In genomic region chr14:70972107-70972976, GRCh38 we compare ENCODE assay signal across 8 cellular contexts.
A peak's percentile ranks its signal among the peaks of the same experiment; 100 is the strongest.
DNase-seq lines count a peak whose midpoint lies in the region; ATAC-seq and TF ChIP-seq lines count a peak whose summit lies in the region.

No MANE protein-coding gene starts in this region.

- DNase-seq in EL = peak; percentile 80
- peak; percentile 74 for DNase-seq in LoVo (ENCODE audit: low spot score)
- peak; percentile 72 for DNase-seq in RPMI7951 (ENCODE audit: low read depth)
- peak; percentile 68 for DNase-seq in activated T-helper 1 cell treated with Interleukin-2 at 50 U/mL for 16 hours (ENCODE audit: low read depth)
- peak; percentile 94 for DNase-seq in fibroblast of pulmonary artery (ENCODE audit: low read depth)
- DNase-seq in neural progenitor cell (ENCODE audit: low spot score) = peak; percentile 88
- DNase-seq in stimulated activated naive CD8-positive, alpha-beta T cell treated with anti-CD3 and anti-CD28 coated beads, Interleukin-15, amount 100 ng/mL, for 72 hours = peak; percentile 69 to 75
- DNase-seq in cortex of kidney (lab: John Stamatoyannopoulos, UW) = no peak

- no peak overlapping the region for H2AFZ ChIP-seq in neural progenitor cell (replicated peaks)

- H3K4me3 ChIP-seq in fibroblast of pulmonary artery (replicated peaks; ENCODE audit: low read depth, low read length) (no peak overlapping the region), neural progenitor cell (no peak overlapping the region)

- no peak overlapping the region for H3K27ac ChIP-seq in neural progenitor cell

- H3K4me1 Mint-ChIP-seq in neural progenitor cell = peaks cover 6% of the 10 kb centered on the region
- H3K4me1 Mint-ChIP-seq in stimulated activated naive CD8-positive, alpha-beta T cell treated with anti-CD3 and anti-CD28 coated beads, Interleukin-15, amount 100 ng/mL, for 72 hours = peaks cover 32% of the 10 kb centered on the region

- TF ChIP-seq CTCF in fibroblast of pulmonary artery (IDR thresholded peaks at IDR 0.05; ENCODE audit: low read length, missing control alignments) (peak; percentile 90), neural progenitor cell (IDR thresholded peaks at IDR 0.05) (peak; percentile 95)

- no peaks in the 10 kb centered on the region for H3K27me3 Mint-ChIP-seq in neural progenitor cell (ENCODE audit: insufficient read depth, low read depth)
- H3K27me3 Mint-ChIP-seq in stimulated activated naive CD8-positive, alpha-beta T cell treated with anti-CD3 and anti-CD28 coated beads, Interleukin-15, amount 100 ng/mL, for 72 hours = no peaks in the 10 kb centered on the region

- H3K9ac ChIP-seq in neural progenitor cell = no peak overlapping the region

- peaks cover 6% of the 10 kb centered on the region for H3K4me1 ChIP-seq in neural progenitor cell

- H3K36me3 Mint-ChIP-seq in neural progenitor cell = peaks cover 16% of the 10 kb centered on the region

- no peaks in the 10 kb centered on the region for H3K9me3 Mint-ChIP-seq in neural progenitor cell
- no peaks in the 10 kb centered on the region for H3K9me3 Mint-ChIP-seq in stimulated activated naive CD8-positive, alpha-beta T cell treated with anti-CD3 and anti-CD28 coated beads, Interleukin-15, amount 100 ng/mL, for 72 hours

- no peak overlapping the region for H3K4me3 Mint-ChIP-seq in neural progenitor cell
- no peak overlapping the region for H3K4me3 Mint-ChIP-seq in stimulated activated naive CD8-positive, alpha-beta T cell treated with anti-CD3 and anti-CD28 coated beads, Interleukin-15, amount 100 ng/mL, for 72 hours

- no peaks in the 10 kb centered on the region for H3K27me3 ChIP-seq in neural progenitor cell

- H3K4me2 ChIP-seq in neural progenitor cell = no peak overlapping the region

- peaks cover 7% of the 10 kb centered on the region for H3F3A ChIP-seq in neural progenitor cell (ENCODE audit: low read depth)

- no peaks in the 10 kb centered on the region for H3K9me3 ChIP-seq in neural progenitor cell (ENCODE audit: low read depth)

- ATAC-seq in stimulated activated naive CD8-positive, alpha-beta T cell treated with anti-CD3 and anti-CD28 coated beads, Interleukin-15, amount 100 ng/mL, for 72 hours = peak; percentile 75

- peaks cover 15% of the 10 kb centered on the region for H4K20me1 ChIP-seq in neural progenitor cell (ENCODE audit: low read depth)

- no peak overlapping the region for H3K27ac Mint-ChIP-seq in neural progenitor cell
- H3K27ac Mint-ChIP-seq in stimulated activated naive CD8-positive, alpha-beta T cell treated with anti-CD3 and anti-CD28 coated beads, Interleukin-15, amount 100 ng/mL, for 72 hours = no peak overlapping the region

- H3K36me3 ChIP-seq in neural progenitor cell = peaks cover 9% of the 10 kb centered on the region

- peaks cover 28% of the 10 kb centered on the region for H3K79me2 ChIP-seq in neural progenitor cell (ENCODE audit: low read depth)
